ENCODE assay signal across 10 cellular contexts in the genomic region with DNA sequence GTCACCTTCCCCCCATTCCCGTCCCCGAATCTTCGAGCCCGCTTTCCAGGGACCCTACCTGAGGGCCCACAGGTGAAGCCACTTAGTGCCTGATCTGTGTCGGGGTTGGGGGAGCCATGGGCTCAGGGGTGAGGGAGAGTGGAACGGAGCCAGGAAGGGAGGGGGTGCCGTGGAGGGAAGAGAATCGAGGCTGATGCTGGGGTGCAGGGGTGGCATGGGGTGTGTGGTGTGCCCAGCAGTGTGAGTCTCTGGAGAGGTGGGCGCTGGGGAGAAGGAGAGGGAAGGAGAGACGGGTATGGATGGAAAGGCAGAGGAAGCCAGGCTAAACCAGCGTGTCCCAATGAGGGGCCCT. TPM values are rescaled to one million over a fixed set of nuclear protein-coding genes. Genes with fewer than 3 reads are reported as not detected.
DNase-seq lines count a peak whose midpoint lies in the region; ATAC-seq and TF ChIP-seq lines count a peak whose summit lies in the region.
"Had no signal": no experiment of that assay in that cellular context is flagged by ENCODE, and none has a peak within 500 bp of the region (broad histone marks: within the 10 kb centered on the region; RNA-seq: fewer than 3 reads in every experiment).

No MANE protein-coding gene starts in this region.

- H3K36me3 ChIP-seq in ES-I3 (ENCODE audit: insufficient read depth, low read length) (no peaks in the 10 kb centered on the region), left lung (no peaks in the 10 kb centered on the region), skeletal muscle tissue (ENCODE audit: control insufficient read depth in 3 of 3, insufficient read depth in 3 of 3, low read length in 3 of 3) (peaks cover 16 to 22% (median 16%) of the 10 kb centered on the region in 3 donors)

- POLR2A ChIA-PET in activated B cell treated with CpG ODN at 0.5 μM for 24 hours (lab: Charles Lee), result no interaction called here

- no peak overlapping the region for H3K27ac Mint-ChIP-seq in activated B cell treated with CpG ODN at 0.5 μM for 24 hours
- H3K27ac Mint-ChIP-seq: T-helper 1 cell treated with Interleukin-12 subunit alpha and Interleukin-12 subunit beta and Interleukin-4 antibody, amounts not matched to agents 30 μg/mL and 1 μg/mL, for 36 hours had no signal

- H3K27me3 ChIP-seq in left lung (peaks cover 0 to 25% of the 10 kb centered on the region in 2 donors), skeletal muscle tissue (ENCODE audit: control insufficient read depth in 3 of 3, insufficient read depth in 3 of 3, low read length in 3 of 3) (no peaks in the 10 kb centered on the region)

- peaks cover 3% of the 10 kb centered on the region for H3K27me3 Mint-ChIP-seq in activated B cell treated with CpG ODN at 0.5 μM for 24 hours

- peaks cover 49% of the 10 kb centered on the region for H3K4me1 Mint-ChIP-seq in activated B cell treated with CpG ODN at 0.5 μM for 24 hours

- TF ChIP-seq CTCF in activated B cell treated with CpG ODN at 0.5 μM for 24 hours (IDR thresholded peaks at IDR 0.05) (no peak), left lung (IDR thresholded peaks at IDR 0.05) (no peak)

- intact Hi-C loops in activated B cell treated with CpG ODN at 0.5 μM for 24 hours (cut with micrococcal nuclease), result no loop called here
- intact Hi-C loops in left lung (cut with DNase I), result no loop called here

- H3K9ac ChIP-seq in ES-I3 (ENCODE audit: low read depth, low read length) (peak overlapping the region; percentile 61), skeletal muscle tissue (ENCODE audit: low read depth in 1 of 3, low read length in 3 of 3) (peak overlapping the region; percentile 77 to 85 (median 83))

- CTCF ChIA-PET in activated B cell treated with CpG ODN at 0.5 μM for 24 hours (lab: Charles Lee), result no interaction called here

- H3K9me3 Mint-ChIP-seq in activated B cell treated with CpG ODN at 0.5 μM for 24 hours, result no peaks in the 10 kb centered on the region
- H3K9me3 Mint-ChIP-seq: T-helper 1 cell treated with Interleukin-12 subunit alpha and Interleukin-12 subunit beta and Interleukin-4 antibody, amounts not matched to agents 30 μg/mL and 1 μg/mL, for 36 hours had no signal

- H3K9me3 ChIP-seq in ES-I3 (ENCODE audit: control insufficient read depth, insufficient read depth, low read length), result no peaks in the 10 kb centered on the region
- H3K9me3 ChIP-seq in left lung, result no peaks in the 10 kb centered on the region
- H3K9me3 ChIP-seq in skeletal muscle tissue (ENCODE audit: control insufficient read depth in 3 of 3, low read length in 3 of 3), result no peaks in the 10 kb centered on the region

- ATAC-seq in activated B cell treated with CpG ODN at 0.5 μM for 24 hours (ENCODE audit: low read depth) (no peak), left lung (no peak), GM21717 (IDR thresholded peaks at IDR 0.05; ENCODE audit: unreplicated experiment) (no peak)

- H3K36me3 Mint-ChIP-seq in activated B cell treated with CpG ODN at 0.5 μM for 24 hours (ENCODE audit: low read depth), result no peaks in the 10 kb centered on the region

- no peak for DNase-seq in activated B cell treated with CpG ODN at 0.5 μM for 24 hours
- DNase-seq in left lung, result no peak
- no peak for DNase-seq in HPDE6-E6E7 (ENCODE audit: extremely low spot score)
- no peak for DNase-seq in NCI-H1930 (lab: John Stamatoyannopoulos, UW)
- no peak for DNase-seq in T-helper 1 cell
- DNase-seq: mammary epithelial cell had no signal

- H3K4me3 Mint-ChIP-seq in activated B cell treated with CpG ODN at 0.5 μM for 24 hours, result peak overlapping the region; percentile 82
- H3K4me3 Mint-ChIP-seq: T-helper 1 cell treated with Interleukin-12 subunit alpha and Interleukin-12 subunit beta and Interleukin-4 antibody, amounts not matched to agents 30 μg/mL and 1 μg/mL, for 36 hours had no signal

- peaks cover 13% of the 10 kb centered on the region for H3K4me1 ChIP-seq in ES-I3 (ENCODE audit: insufficient read depth, low read length)
- H3K4me1 ChIP-seq in left lung, result peaks cover 18 to 53% of the 10 kb centered on the region in 2 donors
- H3K4me1 ChIP-seq in skeletal muscle tissue (ENCODE audit: control insufficient read depth in 3 of 3, insufficient read depth in 3 of 3, low read length in 3 of 3), result peaks cover 59 to 90% (median 81%) of the 10 kb centered on the region in 3 donors

- H3K27ac ChIP-seq in left lung (peak overlapping the region; percentile 62 to 63), skeletal muscle tissue (ENCODE audit: low read depth, low read length) (peak overlapping the region; percentile 96)

- H3K4me3 ChIP-seq in left lung (peak overlapping the region; percentile 5 to 28), skeletal muscle tissue (ENCODE audit: low read length in 3 of 3) (peak overlapping the region; percentile 42 to 52 (median 46))

RNA-seq across cellular contexts. Expression of a gene that starts 1.1 kb away (rescaled TPM):
- total RNA-seq in activated B cell treated with CpG ODN at 0.5 μM for 24 hours (not detected in 2 replicates), left lung (10 to 100 TPM; 16.8 to 40.3 TPM), skeletal muscle tissue (0.52 TPM)

RNA-seq across cellular contexts. Expression of a gene that starts 10.2 kb away (rescaled TPM):
- total RNA-seq in activated B cell treated with CpG ODN at 0.5 μM for 24 hours, result 0.34 and 0.47 TPM in 2 replicates
- total RNA-seq in left lung, result 1 to 10 TPM; 7.7 to 9.7 TPM
- 1.6 TPM for total RNA-seq in skeletal muscle tissue

RNA-seq across cellular contexts. Expression of a gene that starts 40.3 kb away (rescaled TPM):
- 52.9 and 54.4 TPM in 2 replicates for total RNA-seq in activated B cell treated with CpG ODN at 0.5 μM for 24 hours
- 100 to 1,000 TPM; 116 to 137 TPM for total RNA-seq in left lung
- total RNA-seq in skeletal muscle tissue, result 17.7 TPM

Comparison
In these comparisons a context has a peak if more than half of its experiments do, and no peak if none do; other contexts are left out.
1. RNA of a gene that starts 1.1 kb away (total RNA-seq): 16.8 to 40.3 TPM in left lung; 0.52 TPM in skeletal muscle tissue (single experiment) and not detected in activated B cell treated with CpG ODN at 0.5 μM for 24 hours; every median in the first group is over 10 times any median in the second.